ENCODE assay signal across 1 cellular context in genomic region chr14:105685003-105685402, GRCh38.
TF ChIP-seq lines count a peak whose summit lies in the region.

No MANE protein-coding gene starts in this region.

TF ChIP-seq in HEK293, 187 proteins besides CTCF, POLR2A, EP300 and RAD21 (continued from another document):
- TF ChIP-seq BCL6B (tag by site-specific recombination; IDR thresholded peaks at IDR 0.05), result 0 out of 2 replicates have a peak, but pooled peaks have one; percentile 29
